ENCODE assay signal across 15 cellular contexts in the genomic region with DNA sequence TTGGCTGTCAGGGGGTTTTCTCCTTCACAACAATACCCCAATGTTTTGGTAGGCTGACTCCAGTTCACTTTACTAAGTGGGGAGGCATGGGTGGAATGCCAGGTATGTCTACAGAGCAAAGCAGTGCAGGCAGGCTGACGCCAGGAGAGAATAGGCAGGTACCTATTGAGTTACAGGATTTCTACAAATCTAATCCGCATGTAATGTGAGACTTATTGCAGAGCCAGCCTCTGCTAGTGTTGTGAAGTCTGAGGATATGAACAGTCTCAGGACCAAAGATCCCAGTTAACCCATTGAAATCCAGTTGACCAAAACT.
DNase-seq lines count a peak whose midpoint lies in the region; ATAC-seq, FAIRE-seq and TF ChIP-seq lines count a peak whose summit lies in the region.
"Had no signal": no experiment of that assay in that cellular context is flagged by ENCODE, and none has a peak within 500 bp of the region (broad histone marks: within the 10 kb centered on the region; RNA-seq: fewer than 3 reads in every experiment).

No MANE protein-coding gene starts in this region.

- H3K4me3 ChIP-seq in iPS-20b (ENCODE audit: low read length) (peak overlapping the region; percentile 32; the same call in 1 of the 2 replicates), Karpas-422 (ENCODE audit: low read length) (no peak overlapping the region)
- H3K4me3 ChIP-seq: A549, esophagus squamous epithelium, transverse colon had no signal

- H2AFZ ChIP-seq in Karpas-422 (ENCODE audit: low read length): no peak overlapping the region
- H2AFZ ChIP-seq: parathyroid adenoma had no signal

- DNase-seq in NCI-H2081 (lab: John Stamatoyannopoulos, UW): peak; percentile 1 to 59
- no peak for DNase-seq in NCI-H2081 treated with DMSO at 0.1 percent for 48 hours (lab: John Stamatoyannopoulos, UW)
- peak; percentile 61 for DNase-seq in NCI-H82 (lab: John Stamatoyannopoulos, UW)
- peak; percentile 45 for DNase-seq in urothelium cell line (ENCODE audit: low spot score)
- no peak for DNase-seq in GM13976 (ENCODE audit: low spot score)
- DNase-seq in Karpas-422: no peak
- DNase-seq: DND-41, esophagus squamous epithelium, transverse colon, WERI-Rb-1 had no signal

- H3K9ac ChIP-seq in iPS-20b (ENCODE audit: low read depth, low read length) (peak overlapping the region; percentile 20; the same call in 1 of the 2 replicates), Karpas-422 (ENCODE audit: low read length) (no peak overlapping the region)
- H3K9ac ChIP-seq: parathyroid adenoma had no signal

- no peaks in the 10 kb centered on the region for H4K20me1 ChIP-seq in Karpas-422 (ENCODE audit: insufficient read depth, low read depth, low read length)

- H3K27ac ChIP-seq in iPS-20b (ENCODE audit: low read length): no peak overlapping the region
- H3K27ac ChIP-seq in Karpas-422 (ENCODE audit: low read length): no peak overlapping the region
- H3K27ac ChIP-seq: A549, esophagus squamous epithelium, parathyroid adenoma, transverse colon, WERI-Rb-1 had no signal

- H3K9me3 ChIP-seq in iPS-20b (ENCODE audit: insufficient read depth, low read depth, low read length) (peaks cover 3% of the 10 kb centered on the region; the same call in 1 of the 2 replicates), Karpas-422 (ENCODE audit: low read length) (no peaks in the 10 kb centered on the region)
- H3K9me3 ChIP-seq: esophagus squamous epithelium had no signal

- H3K9me2 ChIP-seq in Karpas-422 (replicated peaks; ENCODE audit: insufficient read depth, low read length): no peaks in the 10 kb centered on the region

- peak; percentile 71 for FAIRE-seq in urothelium cell line (lab: Jason Lieb, UNC)
- FAIRE-seq: A549 had no signal

- no peaks in the 10 kb centered on the region for H3K79me2 ChIP-seq in Karpas-422 (ENCODE audit: low read length)
- H3K79me2 ChIP-seq: parathyroid adenoma had no signal

- no peak overlapping the region for H3K4me2 ChIP-seq in Karpas-422 (ENCODE audit: low read depth, low read length, poor library complexity, severe bottlenecking)
- H3K4me2 ChIP-seq: A549 had no signal

- peaks cover 15% of the 10 kb centered on the region; the same call in 1 of the 2 replicates for H3K4me1 ChIP-seq in iPS-20b (ENCODE audit: insufficient read depth, low read length)
- H3K4me1 ChIP-seq in Karpas-422 (ENCODE audit: low read length): no peaks in the 10 kb centered on the region
- H3K4me1 ChIP-seq: A549, esophagus squamous epithelium, transverse colon had no signal

- no peak for TF ChIP-seq CTCF in GM13976 (IDR thresholded peaks at IDR 0.05; ENCODE audit: borderline replicate concordance, control extremely low read depth, extremely low read depth, insufficient read depth, missing control alignments)

- no peak for ATAC-seq in HG02938 (IDR thresholded peaks at IDR 0.05; ENCODE audit: unreplicated experiment)
- ATAC-seq: A549, Panc1 had no signal

- H3K36me3 ChIP-seq in iPS-20b (ENCODE audit: insufficient read depth, low read depth, low read length): no peaks in the 10 kb centered on the region
- H3K36me3 ChIP-seq in Karpas-422 (ENCODE audit: insufficient read depth, low read length): no peaks in the 10 kb centered on the region
- H3K36me3 ChIP-seq: esophagus squamous epithelium, transverse colon, WERI-Rb-1 had no signal

- in situ Hi-C loops in GM13976 (cut with MboI; ENCODE audit: low sequenced_read_pairs, unreplicated experiment): no loop called here

- H3K27me3 ChIP-seq in iPS-20b (ENCODE audit: insufficient read depth, low read length): no peaks in the 10 kb centered on the region
- no peaks in the 10 kb centered on the region for H3K27me3 ChIP-seq in Karpas-422 (ENCODE audit: low read length)
- H3K27me3 ChIP-seq: esophagus squamous epithelium, transverse colon had no signal

Comparison
In these comparisons a context has a peak if more than half of its experiments do, and no peak if none do; other contexts are left out.
1. DNase-seq: peak in NCI-H2081 (2 of 2), NCI-H82 (single experiment) and urothelium cell line (single experiment); none in NCI-H2081 treated with DMSO at 0.1 percent for 48 hours (single experiment), GM13976 (single experiment) and Karpas-422 (single experiment).